In genomic region chr21:45736705-45737484, GRCh38 we compare ENCODE assay signal across 16 cellular contexts.
"Had no signal": no experiment of that assay in that cellular context is flagged by ENCODE, and none has a peak within 500 bp of the region (broad histone marks: within the 10 kb centered on the region; RNA-seq: fewer than 3 reads in every experiment).

No MANE protein-coding gene starts in this region.

- H3K27ac ChIP-seq: epithelial cell of prostate, left lung had no signal

- H3K36me3 ChIP-seq: left lung had no signal

- H3K4me1 ChIP-seq: left lung had no signal

- DNase-seq: activated CD4-positive, alpha-beta memory T cell treated with anti-CD3 and anti-CD28 coated beads for 36 hours; activated CD4-positive, alpha-beta T cell treated with anti-CD3 and anti-CD28 coated beads for 1 hour; activated effector memory CD4-positive, alpha-beta T cell treated with Interleukin-2 at 50 U/mL for 16 hours; activated naive CD4-positive, alpha-beta T cell treated with anti-CD3 and anti-CD28 coated beads, Interleukin-2, amount 50 U/mL, for 16 hours; activated T-cell treated with anti-CD3 and anti-CD28 coated beads, Interleukin-2, amount 50 U/mL, for 4 hours; left lung; nucleus accumbens; stimulated activated CD4-positive, alpha-beta T cell treated with anti-CD3 and anti-CD28 coated beads, Interleukin-15, amount 100 ng/mL, for 24 hours; stimulated activated CD4-positive, alpha-beta T cell treated with anti-CD3 and anti-CD28 coated beads, Interleukin-4, amount 100 ng/mL, for 1 hour; T1000 had no signal

- H3K36me3 Mint-ChIP-seq: natural killer cell treated with Interleukin-12 subunit alpha and Interleukin-12 subunit beta and Interleukin-15 and Interleukin-18, amount 100 ng/mL, for 72 hours; type B pancreatic cell had no signal

- H3K27me3 Mint-ChIP-seq: activated CD4-positive, alpha-beta memory T cell treated with anti-CD3 and anti-CD28 coated beads for 36 hours; type B pancreatic cell had no signal

- ATAC-seq: activated T-cell treated with anti-CD3 and anti-CD28 coated beads, Interleukin-2, amount 50 U/mL, for 4 hours; left lung; natural killer cell treated with Interleukin-12 subunit alpha and Interleukin-12 subunit beta and Interleukin-15 and Interleukin-18, amount 100 ng/mL, for 72 hours had no signal

- H3K9me3 Mint-ChIP-seq: activated CD4-positive, alpha-beta memory T cell treated with anti-CD3 and anti-CD28 coated beads for 36 hours; activated T-cell treated with anti-CD3 and anti-CD28 coated beads, Interleukin-2, amount 50 U/mL, for 4 hours; memory B cell; natural killer cell treated with Interleukin-12 subunit alpha and Interleukin-12 subunit beta and Interleukin-15 and Interleukin-18, amount 100 ng/mL, for 72 hours; stimulated activated naive CD8-positive, alpha-beta T cell treated with anti-CD3 and anti-CD28 coated beads, Interleukin-15, Interleukin-2, amounts not matched to agents 100 ng/mL and 50 ng/mL, for 24 hours; type B pancreatic cell had no signal

- H3K27me3 ChIP-seq: left lung had no signal

- H3K4me3 ChIP-seq: left lung, skin epidermis had no signal

- H3K4me1 Mint-ChIP-seq: memory B cell had no signal

- H3K27ac Mint-ChIP-seq: activated CD4-positive, alpha-beta memory T cell treated with anti-CD3 and anti-CD28 coated beads for 36 hours; memory B cell; natural killer cell treated with Interleukin-12 subunit alpha and Interleukin-12 subunit beta and Interleukin-15 and Interleukin-18, amount 100 ng/mL, for 72 hours; type B pancreatic cell had no signal

- H3K4me3 Mint-ChIP-seq: activated CD4-positive, alpha-beta memory T cell treated with anti-CD3 and anti-CD28 coated beads for 36 hours; activated T-cell treated with anti-CD3 and anti-CD28 coated beads, Interleukin-2, amount 50 U/mL, for 4 hours; memory B cell; natural killer cell treated with Interleukin-12 subunit alpha and Interleukin-12 subunit beta and Interleukin-15 and Interleukin-18, amount 100 ng/mL, for 72 hours; stimulated activated naive CD8-positive, alpha-beta T cell treated with anti-CD3 and anti-CD28 coated beads, Interleukin-15, Interleukin-2, amounts not matched to agents 100 ng/mL and 50 ng/mL, for 24 hours; type B pancreatic cell had no signal
